Comparison of ENCODE assay signal across 1 cellular context in genomic region chr7:135409845-135410545, GRCh38.
A peak's percentile ranks its signal among the peaks of the same experiment; 100 is the strongest.
TF ChIP-seq lines count a peak whose summit lies in the region.

No MANE protein-coding gene starts in this region.

TF ChIP-seq in K562, 482 proteins besides CTCF, POLR2A, EP300 and RAD21 (continued from another document and continues in another):
- TF ChIP-seq CHAMP1 (IDR thresholded peaks at IDR 0.05): no peak
- no peak for TF ChIP-seq BRCA1 (IDR thresholded peaks at IDR 0.05)
- TF ChIP-seq BRCA1 (CRISPR knock-in tag; IDR thresholded peaks at IDR 0.05): no peak
- TF ChIP-seq DDX20 (tag; IDR thresholded peaks at IDR 0.05; ENCODE audit: low read depth): peak; percentile 32; the same call in 1 of the 2 replicates
- TF ChIP-seq RCOR1 (IDR thresholded peaks at IDR 0.05; ENCODE audit: borderline replicate concordance in 1 of 2, low read depth in 2 of 2, low read length in 2 of 2): peak; percentile 59 to 94; a peak in 3 of 4 replicates
- TF ChIP-seq ZNF639 (CRISPR knock-in tag; conservative IDR thresholded peaks at IDR 0.05 in 1 of 2, IDR thresholded peaks at IDR 0.05 in 1 of 2): no peak
- 0 out of 4 replicates have a peak, but pooled peaks of 1 of the 2 experiments have one; percentile 24 for TF ChIP-seq MNT (conservative IDR thresholded peaks at IDR 0.05)
- TF ChIP-seq ARID3A (IDR thresholded peaks at IDR 0.05; ENCODE audit: borderline replicate concordance, low read depth, low read length): peak; percentile 53; the same call in 1 of the 2 replicates
- 0 out of 2 replicates have a peak, but pooled peaks have one; percentile 10 for TF ChIP-seq TOE1 (IDR thresholded peaks at IDR 0.05; ENCODE audit: borderline replicate concordance)
- TF ChIP-seq TOE1 (CRISPR knock-in tag; IDR thresholded peaks at IDR 0.05; ENCODE audit: borderline replicate concordance, low read depth): no peak
- no peak for TF ChIP-seq ZNF507 (tag; conservative IDR thresholded peaks at IDR 0.05)
- no peak for TF ChIP-seq AFF1 (IDR thresholded peaks at IDR 0.05; ENCODE audit: low read depth in 1 of 2, partially characterized antibody in 2 of 2)
- TF ChIP-seq ZNF124 (CRISPR knock-in tag; IDR thresholded peaks at IDR 0.05): no peak
- no peak for TF ChIP-seq E2F5 (CRISPR knock-in tag; IDR thresholded peaks at IDR 0.05)
- TF ChIP-seq SMARCA5 (IDR thresholded peaks at IDR 0.05): no peak
- TF ChIP-seq FOSL1 (tag; conservative IDR thresholded peaks at IDR 0.05): peak; percentile 84
- TF ChIP-seq HBP1 (CRISPR knock-in tag; IDR thresholded peaks at IDR 0.05): no peak
- no peak for TF ChIP-seq LCOR (CRISPR knock-in tag; IDR thresholded peaks at IDR 0.05)
- TF ChIP-seq ILK (tag; IDR thresholded peaks at IDR 0.05; ENCODE audit: borderline replicate concordance, low read depth): no peak
- TF ChIP-seq BHLHE40 (IDR thresholded peaks at IDR 0.05; ENCODE audit: low read length): no peak
- no peak for TF ChIP-seq SETDB1 (IDR thresholded peaks at IDR 0.05; ENCODE audit: low read length)
- TF ChIP-seq ZNF140 (CRISPR knock-in tag; IDR thresholded peaks at IDR 0.05): no peak
- TF ChIP-seq NFXL1 (CRISPR knock-in tag; IDR thresholded peaks at IDR 0.05): no peak
- 0 out of 2 replicates have a peak, but pooled peaks have one; percentile 38 for TF ChIP-seq DMBX1 (CRISPR knock-in tag; IDR thresholded peaks at IDR 0.05; ENCODE audit: borderline replicate concordance)
- no peak for TF ChIP-seq PTBP1 (IDR thresholded peaks at IDR 0.05; ENCODE audit: low read depth, low read length)
- TF ChIP-seq MCM3 (IDR thresholded peaks at IDR 0.05): no peak
- TF ChIP-seq CBFA2T2 (conservative IDR thresholded peaks at IDR 0.05): peak; percentile 84
- TF ChIP-seq TCF7 (IDR thresholded peaks at IDR 0.05; ENCODE audit: borderline replicate concordance): no peak
- no peak for TF ChIP-seq KLF6 (CRISPR knock-in tag; IDR thresholded peaks at IDR 0.05; ENCODE audit: borderline replicate concordance)
- peak; percentile 82 for TF ChIP-seq STAT5A (IDR thresholded peaks at IDR 0.05; ENCODE audit: borderline replicate concordance, low read length)
- TF ChIP-seq RNF2 (IDR thresholded peaks at IDR 0.05): 0 out of 2 replicates have a peak, but pooled peaks have one; percentile 23
- no peak for TF ChIP-seq ZNF165 (CRISPR knock-in tag; IDR thresholded peaks at IDR 0.05; ENCODE audit: borderline replicate concordance)
- peak; percentile 56; the same call in 1 of the 2 replicates for TF ChIP-seq HES1 (IDR thresholded peaks at IDR 0.05; ENCODE audit: low read depth)
- no peak for TF ChIP-seq ZNF197 (CRISPR knock-in tag; IDR thresholded peaks at IDR 0.05; ENCODE audit: low read depth)
- peak; percentile 83 for TF ChIP-seq SOX6 (IDR thresholded peaks at IDR 0.05)
- no peak for TF ChIP-seq PHF21A (IDR thresholded peaks at IDR 0.05; ENCODE audit: borderline replicate concordance, low read depth)
- TF ChIP-seq CC2D1A (IDR thresholded peaks at IDR 0.05): no peak
- no peak for TF ChIP-seq ZNF696 (CRISPR knock-in tag; conservative IDR thresholded peaks at IDR 0.05)
- TF ChIP-seq ZFP30 (CRISPR knock-in tag; IDR thresholded peaks at IDR 0.05; ENCODE audit: borderline replicate concordance): no peak
- TF ChIP-seq ZNF668 (CRISPR knock-in tag; IDR thresholded peaks at IDR 0.05): no peak; the same call in 1 of the 2 replicates
- 0 out of 2 replicates have a peak, but pooled peaks have one; percentile 60 for TF ChIP-seq ELF4 (CRISPR knock-in tag; IDR thresholded peaks at IDR 0.05)
- TF ChIP-seq NUFIP1 (IDR thresholded peaks at IDR 0.05; ENCODE audit: partially characterized antibody): no peak
- TF ChIP-seq FIP1L1 (IDR thresholded peaks at IDR 0.05; ENCODE audit: low read depth, low read length, poor library complexity, severe bottlenecking): no peak
- TF ChIP-seq SIN3A (IDR thresholded peaks at IDR 0.05; ENCODE audit: borderline replicate concordance in 2 of 2, control insufficient read depth in 1 of 2, low read depth in 2 of 2, low read length in 2 of 2): no peak
- peak; percentile 93 for TF ChIP-seq CBFA2T3 (IDR thresholded peaks at IDR 0.05)
- no peak for TF ChIP-seq NR4A1 (CRISPR knock-in tag; IDR thresholded peaks at IDR 0.05)
- 0 out of 2 replicates have a peak, but pooled peaks have one; percentile 36 for TF ChIP-seq NR4A1 (tag; IDR thresholded peaks at IDR 0.05)
- no peak for TF ChIP-seq ZNF589 (CRISPR knock-in tag; IDR thresholded peaks at IDR 0.05; ENCODE audit: low read depth)
- no peak for TF ChIP-seq TAF9B (IDR thresholded peaks at IDR 0.05; ENCODE audit: partially characterized antibody)
- TF ChIP-seq NR2C1 (IDR thresholded peaks at IDR 0.05): no peak
- TF ChIP-seq NR2C1 (tag; IDR thresholded peaks at IDR 0.05): no peak
- TF ChIP-seq IFI16 (CRISPR knock-in tag; IDR thresholded peaks at IDR 0.05): no peak
- TF ChIP-seq CXXC5 (CRISPR knock-in tag; IDR thresholded peaks at IDR 0.05): peak; percentile 31; the same call in 1 of the 2 replicates
- TF ChIP-seq SRF (CRISPR knock-in tag; IDR thresholded peaks at IDR 0.05): peak in 1 of 2 experiments; percentile 67; a peak in 2 of 4 replicates
- TF ChIP-seq ZFX (CRISPR knock-in tag; IDR thresholded peaks at IDR 0.05): no peak
- no peak for TF ChIP-seq NFE2 (IDR thresholded peaks at IDR 0.05; ENCODE audit: low read depth)
- no peak for TF ChIP-seq CBX2 (IDR thresholded peaks at IDR 0.05; ENCODE audit: insufficient read depth, low read length, poor library complexity, severe bottlenecking)
- no peak for TF ChIP-seq ETS1 (conservative IDR thresholded peaks at IDR 0.05; ENCODE audit: control insufficient read depth, low read depth, low read length)
- TF ChIP-seq ZNF830 (CRISPR knock-in tag; IDR thresholded peaks at IDR 0.05): no peak
- TF ChIP-seq DIDO1 (tag; IDR thresholded peaks at IDR 0.05; ENCODE audit: low read depth): no peak
- no peak for TF ChIP-seq TCFL5 (CRISPR knock-in tag; conservative IDR thresholded peaks at IDR 0.05)
- TF ChIP-seq CBX3 (IDR thresholded peaks at IDR 0.05; ENCODE audit: borderline replicate concordance in 1 of 2, low read length in 2 of 2): no peak
